ENCODE assay signal across 1 cellular context in the genomic region with DNA sequence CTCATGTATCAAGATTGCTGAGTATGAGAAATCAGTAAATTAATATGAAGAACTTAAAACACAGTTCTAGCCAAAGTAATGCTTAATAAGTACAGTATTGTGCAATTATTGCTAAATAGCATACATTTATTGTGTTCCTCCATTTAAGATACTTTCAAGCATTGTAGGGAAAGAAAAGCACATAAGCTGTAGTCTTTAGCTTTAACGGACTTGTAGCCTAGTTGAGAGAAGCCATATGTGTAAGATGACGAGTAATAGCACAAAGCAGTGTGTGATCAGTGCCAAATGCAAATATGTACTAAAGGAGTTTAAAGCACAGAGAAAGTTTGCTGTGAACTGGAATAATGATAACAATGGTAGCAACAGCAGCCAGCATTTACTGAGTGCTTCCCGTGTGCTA.
TF ChIP-seq lines count a peak whose summit lies in the region.

No MANE protein-coding gene starts in this region.

TF ChIP-seq in GM23338, 12 proteins besides CTCF, POLR2A, EP300 and RAD21 (continued from another document):
- no peak for TF ChIP-seq ZNF462 (CRISPR knock-in tag; IDR thresholded peaks at IDR 0.05)
- no peak for TF ChIP-seq EZH2phosphoT487 (IDR thresholded peaks at IDR 0.05; ENCODE audit: unreplicated experiment)
- TF ChIP-seq, protein P1, sequence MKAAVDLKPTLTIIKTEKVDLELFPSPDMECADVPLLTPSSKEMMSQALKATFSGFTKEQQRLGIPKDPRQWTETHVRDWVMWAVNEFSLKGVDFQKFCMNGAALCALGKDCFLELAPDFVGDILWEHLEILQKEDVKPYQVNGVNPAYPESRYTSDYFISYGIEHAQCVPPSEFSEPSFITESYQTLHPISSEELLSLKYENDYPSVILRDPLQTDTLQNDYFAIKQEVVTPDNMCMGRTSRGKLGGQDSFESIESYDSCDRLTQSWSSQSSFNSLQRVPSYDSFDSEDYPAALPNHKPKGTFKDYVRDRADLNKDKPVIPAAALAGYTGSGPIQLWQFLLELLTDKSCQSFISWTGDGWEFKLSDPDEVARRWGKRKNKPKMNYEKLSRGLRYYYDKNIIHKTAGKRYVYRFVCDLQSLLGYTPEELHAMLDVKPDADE (IDR thresholded peaks at IDR 0.05): no peak
- TF ChIP-seq ZNF331 (CRISPR knock-in tag; IDR thresholded peaks at IDR 0.05; ENCODE audit: low read depth): no peak
- TF ChIP-seq, protein P2, sequence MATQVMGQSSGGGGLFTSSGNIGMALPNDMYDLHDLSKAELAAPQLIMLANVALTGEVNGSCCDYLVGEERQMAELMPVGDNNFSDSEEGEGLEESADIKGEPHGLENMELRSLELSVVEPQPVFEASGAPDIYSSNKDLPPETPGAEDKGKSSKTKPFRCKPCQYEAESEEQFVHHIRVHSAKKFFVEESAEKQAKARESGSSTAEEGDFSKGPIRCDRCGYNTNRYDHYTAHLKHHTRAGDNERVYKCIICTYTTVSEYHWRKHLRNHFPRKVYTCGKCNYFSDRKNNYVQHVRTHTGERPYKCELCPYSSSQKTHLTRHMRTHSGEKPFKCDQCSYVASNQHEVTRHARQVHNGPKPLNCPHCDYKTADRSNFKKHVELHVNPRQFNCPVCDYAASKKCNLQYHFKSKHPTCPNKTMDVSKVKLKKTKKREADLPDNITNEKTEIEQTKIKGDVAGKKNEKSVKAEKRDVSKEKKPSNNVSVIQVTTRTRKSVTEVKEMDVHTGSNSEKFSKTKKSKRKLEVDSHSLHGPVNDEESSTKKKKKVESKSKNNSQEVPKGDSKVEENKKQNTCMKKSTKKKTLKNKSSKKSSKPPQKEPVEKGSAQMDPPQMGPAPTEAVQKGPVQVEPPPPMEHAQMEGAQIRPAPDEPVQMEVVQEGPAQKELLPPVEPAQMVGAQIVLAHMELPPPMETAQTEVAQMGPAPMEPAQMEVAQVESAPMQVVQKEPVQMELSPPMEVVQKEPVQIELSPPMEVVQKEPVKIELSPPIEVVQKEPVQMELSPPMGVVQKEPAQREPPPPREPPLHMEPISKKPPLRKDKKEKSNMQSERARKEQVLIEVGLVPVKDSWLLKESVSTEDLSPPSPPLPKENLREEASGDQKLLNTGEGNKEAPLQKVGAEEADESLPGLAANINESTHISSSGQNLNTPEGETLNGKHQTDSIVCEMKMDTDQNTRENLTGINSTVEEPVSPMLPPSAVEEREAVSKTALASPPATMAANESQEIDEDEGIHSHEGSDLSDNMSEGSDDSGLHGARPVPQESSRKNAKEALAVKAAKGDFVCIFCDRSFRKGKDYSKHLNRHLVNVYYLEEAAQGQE (IDR thresholded peaks at IDR 0.05; ENCODE audit: unreplicated experiment): no peak
